22 cellular contexts compared by ENCODE assay signal in genomic region chr2:186105016-186105415, GRCh38.
"Had no signal": no experiment of that assay in that cellular context is flagged by ENCODE, and none has a peak within 500 bp of the region (broad histone marks: within the 10 kb centered on the region; RNA-seq: fewer than 3 reads in every experiment).

No MANE protein-coding gene starts in this region.

- H3K4me1 Mint-ChIP-seq: activated B cell treated with CpG ODN at 0.5 μM for 24 hours, mesothelial cell of epicardium had no signal

- H3K27me3 Mint-ChIP-seq: activated B cell treated with CpG ODN at 0.5 μM for 24 hours; activated CD4-positive, alpha-beta memory T cell treated with anti-CD3 and anti-CD28 coated beads for 36 hours; activated naive CD8-positive, alpha-beta T cell treated with anti-CD3 and anti-CD28 coated beads for 36 hours; brain had no signal

- DNase-seq: activated B cell treated with CpG ODN at 0.5 μM for 24 hours; activated CD4-positive, alpha-beta memory T cell treated with anti-CD3 and anti-CD28 coated beads for 36 hours; activated CD4-positive, alpha-beta T cell treated with anti-CD3 and anti-CD28 coated beads for 4 hours; activated naive CD8-positive, alpha-beta T cell treated with anti-CD3 and anti-CD28 coated beads for 36 hours; activated T-cell treated with anti-CD3 and anti-CD28 coated beads for 4 hours; central memory CD4-positive, alpha-beta T cell; cortex of kidney; effector CD4-positive, alpha-beta T cell; hypothalamus; islet precursor cell; nucleus accumbens; posterior cingulate gyrus; stimulated activated CD4-positive, alpha-beta T cell treated with anti-CD3 and anti-CD28 coated beads, Interleukin-12 subunit alpha, Interleukin-12 subunit beta, amount 100 ng/mL, for 4 hours; stimulated activated CD4-positive, alpha-beta T cell treated with anti-CD3 and anti-CD28 coated beads, Interleukin-1b, Interleukin-23, amount 100 ng/mL, for 48 hours; stimulated activated CD8-positive, alpha-beta memory T cell treated with anti-CD3 and anti-CD28 coated beads, Interleukin-4, amount 100 ng/mL, for 48 hours; stimulated activated naive CD4-positive, alpha-beta T cell; thyroid gland had no signal

- H3K4me1 ChIP-seq: thyroid gland had no signal

- H3K4me3 ChIP-seq: lung, thyroid gland had no signal

- H3K27ac Mint-ChIP-seq: activated B cell treated with CpG ODN at 0.5 μM for 24 hours; activated CD4-positive, alpha-beta memory T cell treated with anti-CD3 and anti-CD28 coated beads for 36 hours; activated naive CD8-positive, alpha-beta T cell treated with anti-CD3 and anti-CD28 coated beads for 36 hours; activated T-helper 1 cell treated with anti-CD3 and anti-CD28 coated beads, Interleukin-12 subunit alpha, Interleukin-12 subunit beta, Interleukin-2, Interleukin-4 antibody, amounts not matched to agents 30 ng/mL and 10 ng/mL and 1 ng/mL, durations not matched to agents 14 hours and 24 hours and 36 hours; mesothelial cell of epicardium; nephron had no signal

- H3K4me3 Mint-ChIP-seq: activated B cell treated with CpG ODN at 0.5 μM for 24 hours; activated CD4-positive, alpha-beta memory T cell treated with anti-CD3 and anti-CD28 coated beads for 36 hours; activated naive CD8-positive, alpha-beta T cell treated with anti-CD3 and anti-CD28 coated beads for 36 hours; activated T-helper 1 cell treated with anti-CD3 and anti-CD28 coated beads, Interleukin-12 subunit alpha, Interleukin-12 subunit beta, Interleukin-2, Interleukin-4 antibody, amounts not matched to agents 30 ng/mL and 10 ng/mL and 1 ng/mL, durations not matched to agents 14 hours and 24 hours and 36 hours; brain; mesothelial cell of epicardium; nephron had no signal

- H3K27ac ChIP-seq: thyroid gland had no signal

- H3K36me3 Mint-ChIP-seq: activated CD4-positive, alpha-beta memory T cell treated with anti-CD3 and anti-CD28 coated beads for 36 hours; brain; mesothelial cell of epicardium had no signal

- H3K36me3 ChIP-seq: thyroid gland had no signal

- H3K9me3 ChIP-seq: thyroid gland had no signal

- H3K9me3 Mint-ChIP-seq: activated B cell treated with CpG ODN at 0.5 μM for 24 hours; activated T-helper 1 cell treated with anti-CD3 and anti-CD28 coated beads, Interleukin-12 subunit alpha, Interleukin-12 subunit beta, Interleukin-2, Interleukin-4 antibody, amounts not matched to agents 30 ng/mL and 10 ng/mL and 1 ng/mL, durations not matched to agents 14 hours and 24 hours and 36 hours; nephron had no signal

- H3K27me3 ChIP-seq: thyroid gland had no signal
